Comparison of ENCODE assay signal across 11 cellular contexts in the genomic region with DNA sequence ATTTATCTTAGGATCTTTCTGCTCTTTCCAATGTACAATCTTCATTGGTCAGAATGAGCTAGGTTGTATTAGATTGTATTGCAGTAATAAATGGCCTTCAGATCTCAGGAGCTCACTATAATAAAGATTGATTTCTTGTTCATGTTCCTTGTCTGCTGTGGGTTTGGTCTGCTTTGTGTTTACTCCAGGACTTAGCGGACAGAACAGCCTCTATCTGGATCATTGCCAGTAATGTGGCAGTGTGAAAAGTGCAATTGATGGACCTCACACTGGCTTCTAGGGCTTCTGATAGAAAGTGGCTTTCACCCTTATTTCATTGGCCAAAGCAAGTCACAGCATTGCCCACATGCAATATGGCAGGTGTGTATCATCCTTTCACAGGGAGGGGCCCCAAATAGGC.
DNase-seq lines count a peak whose midpoint lies in the region; ATAC-seq and TF ChIP-seq lines count a peak whose summit lies in the region.
"Had no signal": no experiment of that assay in that cellular context is flagged by ENCODE, and none has a peak within 500 bp of the region (broad histone marks: within the 10 kb centered on the region; RNA-seq: fewer than 3 reads in every experiment).

No MANE protein-coding gene starts in this region.

- no CpG with 5 or more reads among the region's 1 CpG for WGBS in IMR-90 (ENCODE audit: extremely low coverage in 2 of 2, insufficient read length in 1 of 2), 2 experiments
- WGBS in tibial nerve, 2 donors: 44 to 65% methylated on average over 1 of the region's 1 CpG

- peak; percentile 23 for DNase-seq in Calu3
- no peak for DNase-seq in IMR-90
- no peak for DNase-seq in activated naive CD8-positive, alpha-beta T cell treated with anti-CD3 and anti-CD28 coated beads, Interleukin-2, amount 50 U/mL, for 24 hours
- no peak for DNase-seq in memory B cell (ENCODE audit: low spot score in 2 of 2)
- DNase-seq in activated CD4-positive, CD25-positive, alpha-beta regulatory T cell treated with anti-CD3 and anti-CD28 coated beads, Interleukin-2, amount 50 U/mL, for 72 hours: no peak
- no peak for DNase-seq in tibial nerve (ENCODE audit: low spot score in 2 of 2)
- DNase-seq: DMS79, GOT3 had no signal

- 0 out of 2 replicates have a peak overlapping the region, but pooled peaks have one; percentile 10 for H3K9ac ChIP-seq in IMR-90 (ENCODE audit: low read depth, low read length)

- H3K27me3 ChIP-seq in IMR-90 (ENCODE audit: control insufficient read depth, insufficient read depth, low read length): no peaks in the 10 kb centered on the region
- H3K27me3 ChIP-seq in tibial nerve: no peaks in the 10 kb centered on the region

- H3K14ac ChIP-seq in IMR-90 (replicated peaks; ENCODE audit: low read depth, low read length): peak overlapping the region; percentile 82

- peak overlapping the region; percentile 4 for H2AFZ ChIP-seq in IMR-90 (replicated peaks; ENCODE audit: low read length, poor library complexity)

- TF ChIP-seq CTCF in Calu3 (IDR thresholded peaks at IDR 0.05; ENCODE audit: unreplicated experiment) (no peak), IMR-90 (conservative IDR thresholded peaks at IDR 0.05; ENCODE audit: low read depth, low read length) (no peak), tibial nerve (IDR thresholded peaks at IDR 0.05) (no peak)

- TF ChIP-seq EP300 in tibial nerve (IDR thresholded peaks at IDR 0.05): no peak

- no peaks in the 10 kb centered on the region for H3K36me3 ChIP-seq in IMR-90 (ENCODE audit: control insufficient read depth, insufficient read depth, low read length)
- H3K36me3 ChIP-seq in tibial nerve: no peaks in the 10 kb centered on the region

- H3K4me1 Mint-ChIP-seq in Calu3 (ENCODE audit: low read depth, unreplicated experiment) (peaks cover 79% of the 10 kb centered on the region), memory B cell (peaks cover 28% of the 10 kb centered on the region)
- peaks cover 66% of the 10 kb centered on the region for H3K4me1 Mint-ChIP-seq in activated naive CD8-positive, alpha-beta T cell treated with anti-CD3 and anti-CD28 coated beads, Interleukin-2, amount 50 U/mL, for 24 hours

- peak overlapping the region; percentile 97; the same call in 1 of the 2 replicates for H3K18ac ChIP-seq in IMR-90 (ENCODE audit: low read depth, low read length)

- peak overlapping the region; percentile 72 for H3K27ac ChIP-seq in IMR-90 (ENCODE audit: insufficient read depth, low read length)
- no peak overlapping the region for H3K27ac ChIP-seq in tibial nerve
- H3K27ac ChIP-seq: SK-N-MC had no signal

- H3K56ac ChIP-seq in IMR-90 (ENCODE audit: extremely low read depth, insufficient read depth, low read length): peak overlapping the region; percentile 67; the same call in 1 of the 2 replicates

- peak overlapping the region; percentile 91 for H3K4ac ChIP-seq in IMR-90 (ENCODE audit: low read depth, low read length)

- BruUV-seq in Calu3 (replicated peaks; lab: Mats Ljungman, UMichigan): no TSS peak
- BruUV-seq in IMR-90 (replicated peaks; lab: Mats Ljungman, UMichigan): no TSS peak

- peak overlapping the region; percentile 48 for H3K4me2 ChIP-seq in IMR-90 (ENCODE audit: low read depth, low read length)

- no peaks in the 10 kb centered on the region for H4K20me1 ChIP-seq in IMR-90 (ENCODE audit: insufficient read depth, low read length)

- H3K79me1 ChIP-seq in IMR-90 (ENCODE audit: low read depth in 1 of 2, low read length in 2 of 2): peaks cover 0 to 13% of the 10 kb centered on the region in 2 experiments; a peak in 2 of 4 replicates

- H3K23ac ChIP-seq in IMR-90 (ENCODE audit: low read depth, low read length): peak overlapping the region; percentile 89

- H3K4me1 ChIP-seq in IMR-90 (ENCODE audit: control insufficient read depth, insufficient read depth, low read length) (peaks cover 14% of the 10 kb centered on the region), tibial nerve (peaks cover 0 to 16% (median 10%) of the 10 kb centered on the region in 4 donors)

- H2AK5ac ChIP-seq in IMR-90 (ENCODE audit: low read depth, low read length): peak overlapping the region; percentile 99

- no peak overlapping the region for H3K4me3 ChIP-seq in IMR-90 (ENCODE audit: insufficient read depth, low read depth, low read length)
- no peak overlapping the region for H3K4me3 ChIP-seq in tibial nerve
- H3K4me3 ChIP-seq: SK-N-MC had no signal

- no peak for TF ChIP-seq RAD21 in IMR-90 (IDR thresholded peaks at IDR 0.05; ENCODE audit: low read length)

- H3K27me3 Mint-ChIP-seq in Calu3 (ENCODE audit: unreplicated experiment) (no peaks in the 10 kb centered on the region), memory B cell (no peaks in the 10 kb centered on the region)
- no peaks in the 10 kb centered on the region for H3K27me3 Mint-ChIP-seq in activated naive CD8-positive, alpha-beta T cell treated with anti-CD3 and anti-CD28 coated beads, Interleukin-2, amount 50 U/mL, for 24 hours

- ATAC-seq in IMR-90 (ENCODE audit: low read depth): no peak
- no peak for ATAC-seq in activated naive CD8-positive, alpha-beta T cell treated with anti-CD3 and anti-CD28 coated beads, Interleukin-2, amount 50 U/mL, for 24 hours
- no peak for ATAC-seq in memory B cell (ENCODE audit: low read depth)
- ATAC-seq in HG03439 (IDR thresholded peaks at IDR 0.05; ENCODE audit: unreplicated experiment): no peak
- no peak for ATAC-seq in HG03432 (IDR thresholded peaks at IDR 0.05; ENCODE audit: unreplicated experiment)

- H3K36me3 Mint-ChIP-seq in Calu3 (ENCODE audit: insufficient read depth, unreplicated experiment) (peaks cover 9% of the 10 kb centered on the region), memory B cell (no peaks in the 10 kb centered on the region)
- H3K36me3 Mint-ChIP-seq in activated naive CD8-positive, alpha-beta T cell treated with anti-CD3 and anti-CD28 coated beads, Interleukin-2, amount 50 U/mL, for 24 hours (ENCODE audit: low read depth): peaks cover 10% of the 10 kb centered on the region

- in situ Hi-C loops in IMR-90 (cut with MboI; ENCODE audit: low sequenced_read_pairs): no loop called here

- CTCF ChIA-PET in Calu3 (lab: Charles Lee): interaction anchor here (0.6 to 3.2 kb wide), 2 partner anchors 73 to 82 kb away, joined by 3 to 7 read pairs; no protein-coding TSS in a partner anchor
- CTCF ChIA-PET in IMR-90 (lab: Yijun Ruan, JAX): interaction anchor here (1.0 kb wide), 1 partner anchor 21 kb away, joined by 3 read pairs; no protein-coding TSS in a partner anchor

- POLR2A ChIA-PET in IMR-90 (lab: Charles Lee; ENCODE audit: unreplicated experiment): no interaction called here

- peaks cover 7% of the 10 kb centered on the region for H3K9me1 ChIP-seq in IMR-90 (ENCODE audit: insufficient read depth, low read length)

- peak overlapping the region; percentile 91 for H4K5ac ChIP-seq in IMR-90 (ENCODE audit: low read depth, low read length)

- H3K9me3 Mint-ChIP-seq in Calu3 (ENCODE audit: low read depth, unreplicated experiment): no peaks in the 10 kb centered on the region
- H3K9me3 Mint-ChIP-seq in activated naive CD8-positive, alpha-beta T cell treated with anti-CD3 and anti-CD28 coated beads, Interleukin-2, amount 50 U/mL, for 24 hours: peaks cover 9% of the 10 kb centered on the region
- H3K9me3 Mint-ChIP-seq in memory B cell: peaks cover 2% of the 10 kb centered on the region

- dilution Hi-C loops in IMR-90 (cut with HindIII; ENCODE audit: low sequenced_read_pairs, unreplicated experiment): no loop called here

- intact Hi-C loops in Calu3 (cut with micrococcal nuclease; ENCODE audit: unreplicated experiment): loop anchor here (10.0 kb wide), 1 partner anchor 510 kb away; no protein-coding TSS in a partner anchor
- intact Hi-C loops in IMR-90 (cut with micrococcal nuclease): loop anchor here (5.0 to 10.0 kb wide), 2 partner anchors 78 to 250 kb away; no protein-coding TSS in a partner anchor

- H3K4me3 Mint-ChIP-seq in Calu3 (ENCODE audit: low read depth, unreplicated experiment) (peak overlapping the region; percentile 60), memory B cell (no peak overlapping the region)
- no peak overlapping the region for H3K4me3 Mint-ChIP-seq in activated naive CD8-positive, alpha-beta T cell treated with anti-CD3 and anti-CD28 coated beads, Interleukin-2, amount 50 U/mL, for 24 hours

- H3K9me3 ChIP-seq in IMR-90 (ENCODE audit: control insufficient read depth, insufficient read depth, low read length) (no peaks in the 10 kb centered on the region), tibial nerve (no peaks in the 10 kb centered on the region)

- H2AK9ac ChIP-seq in IMR-90 (replicated peaks; ENCODE audit: low read depth, low read length, poor library complexity): no peak overlapping the region

- H4K91ac ChIP-seq in IMR-90 (ENCODE audit: insufficient read depth, low read depth, low read length): peak overlapping the region; percentile 51

- peak overlapping the region; percentile 44 to 79 for H4K8ac ChIP-seq in IMR-90 (ENCODE audit: low read depth in 2 of 2, low read length in 2 of 2)

- H2BK20ac ChIP-seq in IMR-90 (ENCODE audit: low read depth, low read length): peak overlapping the region; percentile 85

- peak overlapping the region; percentile 97 for H2BK15ac ChIP-seq in IMR-90 (ENCODE audit: low read depth, low read length)

- peak overlapping the region; percentile 61 for H2BK5ac ChIP-seq in IMR-90 (ENCODE audit: low read depth, low read length, poor library complexity, severe bottlenecking)

- peak overlapping the region; percentile 85 for H3K27ac Mint-ChIP-seq in Calu3 (ENCODE audit: unreplicated experiment)
- H3K27ac Mint-ChIP-seq in activated naive CD8-positive, alpha-beta T cell treated with anti-CD3 and anti-CD28 coated beads, Interleukin-2, amount 50 U/mL, for 24 hours: peak overlapping the region; percentile 83
- peak overlapping the region; percentile 90 for H3K27ac Mint-ChIP-seq in memory B cell

- TF ChIP-seq POLR2A in IMR-90 (IDR thresholded peaks at IDR 0.05; ENCODE audit: low read depth, low read length) (no peak), tibial nerve (IDR thresholded peaks at IDR 0.05) (no peak)

- H2BK120ac ChIP-seq in IMR-90 (ENCODE audit: low read depth, low read length): peak overlapping the region; percentile 95

TF ChIP-seq in IMR-90, 13 proteins besides CTCF, POLR2A, EP300 and RAD21 (continues in another document):
- TF ChIP-seq, protein P1, sequence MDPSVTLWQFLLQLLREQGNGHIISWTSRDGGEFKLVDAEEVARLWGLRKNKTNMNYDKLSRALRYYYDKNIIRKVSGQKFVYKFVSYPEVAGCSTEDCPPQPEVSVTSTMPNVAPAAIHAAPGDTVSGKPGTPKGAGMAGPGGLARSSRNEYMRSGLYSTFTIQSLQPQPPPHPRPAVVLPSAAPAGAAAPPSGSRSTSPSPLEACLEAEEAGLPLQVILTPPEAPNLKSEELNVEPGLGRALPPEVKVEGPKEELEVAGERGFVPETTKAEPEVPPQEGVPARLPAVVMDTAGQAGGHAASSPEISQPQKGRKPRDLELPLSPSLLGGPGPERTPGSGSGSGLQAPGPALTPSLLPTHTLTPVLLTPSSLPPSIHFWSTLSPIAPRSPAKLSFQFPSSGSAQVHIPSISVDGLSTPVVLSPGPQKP (IDR thresholded peaks at IDR 0.05; ENCODE audit: borderline replicate concordance, low read depth, low read length): no peak
- TF ChIP-seq RCOR1 (IDR thresholded peaks at IDR 0.05; ENCODE audit: insufficient replicate concordance, low read length) (no peak), CHD1 (IDR thresholded peaks at IDR 0.05; ENCODE audit: low read depth, low read length) (no peak), NFE2L2 (IDR thresholded peaks at IDR 0.05; ENCODE audit: low read depth, low read length) (no peak), CEBPB (IDR thresholded peaks at IDR 0.05; ENCODE audit: low read depth, low read length) (no peak)
